17 cellular contexts compared by ENCODE assay signal in the genomic region with DNA sequence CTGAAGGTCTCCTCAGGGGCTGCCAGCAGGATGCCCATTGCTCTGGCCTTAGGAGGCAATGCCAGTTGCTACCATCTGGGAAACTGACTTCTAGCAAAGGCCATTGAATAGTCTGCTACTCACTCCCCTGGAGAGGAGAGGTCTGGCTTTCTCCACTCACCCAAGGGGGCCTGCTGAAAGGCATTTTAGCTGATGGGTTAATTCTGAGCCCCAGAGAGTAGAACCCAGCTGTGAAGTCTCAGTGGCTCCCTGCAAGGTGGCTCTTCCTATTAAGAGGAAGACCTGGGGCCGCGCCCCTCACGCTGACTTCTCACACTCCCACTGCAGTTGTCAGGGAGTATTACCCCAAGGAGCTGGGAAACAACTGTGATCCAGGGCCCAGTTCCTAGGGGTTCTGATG.
A peak's percentile ranks its signal among the peaks of the same experiment; 100 is the strongest.
DNase-seq lines count a peak whose midpoint lies in the region; ATAC-seq and TF ChIP-seq lines count a peak whose summit lies in the region.
"Had no signal": no experiment of that assay in that cellular context is flagged by ENCODE, and none has a peak within 500 bp of the region (broad histone marks: within the 10 kb centered on the region; RNA-seq: fewer than 3 reads in every experiment).

No MANE protein-coding gene starts in this region.

- H3K4me1 Mint-ChIP-seq in GM23338 (no peaks in the 10 kb centered on the region; the same call in 1 of the 3 replicates), activated B cell treated with CpG ODN at 0.5 μM for 24 hours (peaks cover 36% of the 10 kb centered on the region)

- POLR2A ChIA-PET in activated B cell treated with CpG ODN at 0.5 μM for 24 hours (lab: Charles Lee) = interaction anchor here (1.0 kb wide), 1 partner anchor 10 kb away, joined by 3 read pairs; no protein-coding TSS in a partner anchor

- H3K27me3 Mint-ChIP-seq in GM23338 (ENCODE audit: insufficient read depth, low read depth, poor library complexity) = peaks cover 2% of the 10 kb centered on the region
- H3K27me3 Mint-ChIP-seq in activated B cell treated with CpG ODN at 0.5 μM for 24 hours = no peaks in the 10 kb centered on the region

- H3K36me3 Mint-ChIP-seq in GM23338 (ENCODE audit: low read depth) (no peaks in the 10 kb centered on the region), activated B cell treated with CpG ODN at 0.5 μM for 24 hours (ENCODE audit: low read depth) (peaks cover 2% of the 10 kb centered on the region)

- H3K9me3 Mint-ChIP-seq in GM23338 (no peaks in the 10 kb centered on the region), activated B cell treated with CpG ODN at 0.5 μM for 24 hours (no peaks in the 10 kb centered on the region)
- H3K9me3 Mint-ChIP-seq: CD4-positive, alpha-beta T cell; H9 had no signal

- CTCF ChIA-PET in activated B cell treated with CpG ODN at 0.5 μM for 24 hours (lab: Charles Lee) = no interaction called here

- DNase-seq in NCI-H146 (lab: John Stamatoyannopoulos, UW) (peak; percentile 68), NCI-H146 treated with DMSO at 0.1 percent for 48 hours (lab: John Stamatoyannopoulos, UW; ENCODE audit: unreplicated experiment) (no peak), GM23338 (ENCODE audit: low spot score) (no peak), activated B cell treated with CpG ODN at 0.5 μM for 24 hours (no peak), 8988T (no peak), H4 (ENCODE audit: low spot score) (no peak)
- DNase-seq: ACHN; Caco-2; CD4-positive, alpha-beta T cell; DMS153; DMS79; GDM1; GOT3; H9 had no signal

- no peak overlapping the region for H3K27ac ChIP-seq in GM23338 (ENCODE audit: low read depth)
- H3K27ac ChIP-seq: C4-2B, HL-60 had no signal

- no peaks in the 10 kb centered on the region for H3K9me2 ChIP-seq in GM23338 (ENCODE audit: insufficient read depth)

- H3K4me1 ChIP-seq in GM23338 (ENCODE audit: insufficient read depth) = no peaks in the 10 kb centered on the region
- H3K4me1 ChIP-seq: Caco-2 had no signal

- H3K27ac Mint-ChIP-seq in GM23338 (no peak overlapping the region), activated B cell treated with CpG ODN at 0.5 μM for 24 hours (peak overlapping the region; percentile 68)
- H3K27ac Mint-ChIP-seq: CD4-positive, alpha-beta T cell; H9 had no signal

- H3F3A ChIP-seq in GM23338 (replicated peaks; ENCODE audit: low read depth) = no peaks in the 10 kb centered on the region

- TF ChIP-seq CTCF in GM23338 (conservative IDR thresholded peaks at IDR 0.05; ENCODE audit: low read depth in 2 of 2) = no peak
- TF ChIP-seq CTCF in activated B cell treated with CpG ODN at 0.5 μM for 24 hours (IDR thresholded peaks at IDR 0.05) = no peak

- H3K79me2 ChIP-seq in GM23338 (replicated peaks; ENCODE audit: insufficient read depth) = no peaks in the 10 kb centered on the region

- H3K4me3 Mint-ChIP-seq in GM23338 (no peak overlapping the region), activated B cell treated with CpG ODN at 0.5 μM for 24 hours (no peak overlapping the region)
- H3K4me3 Mint-ChIP-seq: H9 had no signal

- ATAC-seq in GM23338 (peak; percentile 23; the same call in 1 of the 3 replicates), activated B cell treated with CpG ODN at 0.5 μM for 24 hours (ENCODE audit: low read depth) (no peak), HG02642 (IDR thresholded peaks at IDR 0.05; ENCODE audit: poor library complexity, unreplicated experiment) (no peak)

- no peak overlapping the region for H2AFZ ChIP-seq in GM23338

- intact Hi-C loops in activated B cell treated with CpG ODN at 0.5 μM for 24 hours (cut with micrococcal nuclease) = loop anchor here (10.0 kb wide), 1 partner anchor 251 kb away; no protein-coding TSS in a partner anchor

- H3K4me3 ChIP-seq in GM23338 = no peak overlapping the region

- H4K20me1 ChIP-seq in GM23338 (replicated peaks; ENCODE audit: insufficient read depth) = no peaks in the 10 kb centered on the region

- H3K4me2 ChIP-seq in GM23338 = no peak overlapping the region

- no peaks in the 10 kb centered on the region for H3K27me3 ChIP-seq in GM23338 (ENCODE audit: insufficient read depth)

- no peaks in the 10 kb centered on the region for H3K36me3 ChIP-seq in GM23338 (ENCODE audit: insufficient read depth)

TF ChIP-seq in GM23338, 12 proteins besides CTCF, POLR2A, EP300 and RAD21 (continues in another document):
- TF ChIP-seq ZNF114 (CRISPR knock-in tag; IDR thresholded peaks at IDR 0.05) (no peak), POLR2AphosphoS5 (IDR thresholded peaks at IDR 0.05; ENCODE audit: low read depth) (no peak), JUNB (IDR thresholded peaks at IDR 0.05; ENCODE audit: unreplicated experiment) (no peak), CREB1 (CRISPR knock-in tag; IDR thresholded peaks at IDR 0.05; ENCODE audit: low read depth) (no peak)
- TF ChIP-seq, protein P1, sequence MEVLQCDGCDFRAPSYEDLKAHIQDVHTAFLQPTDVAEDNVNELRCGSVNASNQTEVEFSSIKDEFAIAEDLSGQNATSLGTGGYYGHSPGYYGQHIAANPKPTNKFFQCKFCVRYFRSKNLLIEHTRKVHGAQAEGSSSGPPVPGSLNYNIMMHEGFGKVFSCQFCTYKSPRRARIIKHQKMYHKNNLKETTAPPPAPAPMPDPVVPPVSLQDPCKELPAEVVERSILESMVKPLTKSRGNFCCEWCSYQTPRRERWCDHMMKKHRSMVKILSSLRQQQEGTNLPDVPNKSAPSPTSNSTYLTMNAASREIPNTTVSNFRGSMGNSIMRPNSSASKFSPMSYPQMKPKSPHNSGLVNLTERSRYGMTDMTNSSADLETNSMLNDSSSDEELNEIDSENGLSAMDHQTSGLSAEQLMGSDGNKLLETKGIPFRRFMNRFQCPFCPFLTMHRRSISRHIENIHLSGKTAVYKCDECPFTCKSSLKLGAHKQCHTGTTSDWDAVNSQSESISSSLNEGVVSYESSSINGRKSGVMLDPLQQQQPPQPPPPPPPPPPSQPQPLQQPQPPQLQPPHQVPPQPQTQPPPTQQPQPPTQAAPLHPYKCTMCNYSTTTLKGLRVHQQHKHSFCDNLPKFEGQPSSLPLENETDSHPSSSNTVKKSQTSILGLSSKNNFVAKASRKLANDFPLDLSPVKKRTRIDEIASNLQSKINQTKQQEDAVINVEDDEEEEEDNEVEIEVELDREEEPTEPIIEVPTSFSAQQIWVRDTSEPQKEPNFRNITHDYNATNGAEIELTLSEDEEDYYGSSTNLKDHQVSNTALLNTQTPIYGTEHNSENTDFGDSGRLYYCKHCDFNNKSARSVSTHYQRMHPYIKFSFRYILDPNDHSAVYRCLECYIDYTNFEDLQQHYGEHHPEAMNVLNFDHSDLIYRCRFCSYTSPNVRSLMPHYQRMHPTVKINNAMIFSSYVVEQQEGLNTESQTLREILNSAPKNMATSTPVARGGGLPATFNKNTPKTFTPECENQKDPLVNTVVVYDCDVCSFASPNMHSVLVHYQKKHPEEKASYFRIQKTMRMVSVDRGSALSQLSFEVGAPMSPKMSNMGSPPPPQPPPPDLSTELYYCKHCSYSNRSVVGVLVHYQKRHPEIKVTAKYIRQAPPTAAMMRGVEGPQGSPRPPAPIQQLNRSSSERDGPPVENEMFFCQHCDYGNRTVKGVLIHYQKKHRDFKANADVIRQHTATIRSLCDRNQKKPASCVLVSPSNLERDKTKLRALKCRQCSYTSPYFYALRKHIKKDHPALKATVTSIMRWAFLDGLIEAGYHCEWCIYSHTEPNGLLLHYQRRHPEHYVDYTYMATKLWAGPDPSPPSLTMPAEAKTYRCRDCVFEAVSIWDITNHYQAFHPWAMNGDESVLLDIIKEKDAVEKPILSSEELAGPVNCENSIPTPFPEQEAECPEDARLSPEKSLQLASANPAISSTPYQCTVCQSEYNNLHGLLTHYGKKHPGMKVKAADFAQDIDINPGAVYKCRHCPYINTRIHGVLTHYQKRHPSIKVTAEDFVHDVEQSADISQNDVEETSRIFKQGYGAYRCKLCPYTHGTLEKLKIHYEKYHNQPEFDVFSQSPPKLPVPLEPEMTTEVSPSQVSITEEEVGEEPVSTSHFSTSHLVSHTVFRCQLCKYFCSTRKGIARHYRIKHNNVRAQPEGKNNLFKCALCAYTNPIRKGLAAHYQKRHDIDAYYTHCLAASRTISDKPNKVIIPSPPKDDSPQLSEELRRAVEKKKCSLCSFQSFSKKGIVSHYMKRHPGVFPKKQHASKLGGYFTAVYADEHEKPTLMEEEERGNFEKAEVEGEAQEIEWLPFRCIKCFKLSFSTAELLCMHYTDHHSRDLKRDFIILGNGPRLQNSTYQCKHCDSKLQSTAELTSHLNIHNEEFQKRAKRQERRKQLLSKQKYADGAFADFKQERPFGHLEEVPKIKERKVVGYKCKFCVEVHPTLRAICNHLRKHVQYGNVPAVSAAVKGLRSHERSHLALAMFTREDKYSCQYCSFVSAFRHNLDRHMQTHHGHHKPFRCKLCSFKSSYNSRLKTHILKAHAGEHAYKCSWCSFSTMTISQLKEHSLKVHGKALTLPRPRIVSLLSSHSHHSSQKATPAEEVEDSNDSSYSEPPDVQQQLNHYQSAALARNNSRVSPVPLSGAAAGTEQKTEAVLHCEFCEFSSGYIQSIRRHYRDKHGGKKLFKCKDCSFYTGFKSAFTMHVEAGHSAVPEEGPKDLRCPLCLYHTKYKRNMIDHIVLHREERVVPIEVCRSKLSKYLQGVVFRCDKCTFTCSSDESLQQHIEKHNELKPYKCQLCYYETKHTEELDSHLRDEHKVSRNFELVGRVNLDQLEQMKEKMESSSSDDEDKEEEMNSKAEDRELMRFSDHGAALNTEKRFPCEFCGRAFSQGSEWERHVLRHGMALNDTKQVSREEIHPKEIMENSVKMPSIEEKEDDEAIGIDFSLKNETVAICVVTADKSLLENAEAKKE (CRISPR knock-in tag; IDR thresholded peaks at IDR 0.05) = no peak
